Comparison of ENCODE assay signal across 8 cellular contexts in the genomic region with DNA sequence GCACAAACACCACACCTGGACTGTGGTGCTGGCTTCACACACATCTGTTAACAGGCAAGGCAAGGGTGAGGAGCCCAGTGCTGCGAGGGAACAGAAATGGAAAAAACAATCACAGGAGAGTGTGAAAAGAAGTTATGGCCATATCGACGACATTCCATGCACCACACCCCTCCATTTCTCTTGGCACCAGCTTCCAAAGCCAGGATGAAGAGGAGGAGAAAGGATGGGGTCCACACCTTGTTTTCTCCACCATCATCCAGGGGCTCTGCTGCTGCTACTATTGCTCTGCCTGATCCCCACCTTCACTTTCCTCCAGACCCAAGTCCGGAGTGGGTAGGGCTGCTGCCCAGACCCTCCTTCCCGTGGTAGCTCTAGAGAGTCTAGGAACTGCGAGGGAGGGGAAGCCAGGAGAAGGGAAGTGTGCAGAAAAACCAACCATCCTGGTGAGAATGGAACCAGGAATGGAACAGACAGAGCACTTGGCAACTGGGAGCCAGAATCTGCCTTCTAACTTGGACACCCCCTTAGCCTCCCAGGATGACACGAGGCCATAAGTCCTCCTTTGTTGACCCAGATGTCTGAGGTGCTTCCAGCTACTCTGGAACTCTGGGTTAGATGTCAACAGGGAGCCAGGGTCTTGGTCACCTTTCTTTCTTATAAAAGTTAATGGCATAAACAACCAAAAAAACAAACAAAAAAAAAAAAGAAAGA. TPM values are rescaled to one million over a fixed set of nuclear protein-coding genes. Genes with fewer than 3 reads are reported as not detected.
DNase-seq lines count a peak whose midpoint lies in the region; ATAC-seq and TF ChIP-seq lines count a peak whose summit lies in the region.
"Had no signal": no experiment of that assay in that cellular context is flagged by ENCODE, and none has a peak within 500 bp of the region (broad histone marks: within the 10 kb centered on the region; RNA-seq: fewer than 3 reads in every experiment).

No MANE protein-coding gene starts in this region.

- TF ChIP-seq CTCF in HEK293 (tag by site-specific recombination; IDR thresholded peaks at IDR 0.05) (no peak), transverse colon (IDR thresholded peaks at IDR 0.05) (no peak)

- H3K4me3 ChIP-seq in HEK293 (ENCODE audit: low read depth, low read length) (no peak overlapping the region), transverse colon (no peak overlapping the region)
- peak overlapping the region; percentile 95 for H3K4me3 ChIP-seq in naive thymus-derived CD4-positive, alpha-beta T cell (ENCODE audit: low read length)

- peak overlapping the region; percentile 98 for H3K27ac Mint-ChIP-seq in activated CD8-positive, alpha-beta T cell treated with anti-CD3 and anti-CD28 coated beads, Interleukin-2, amount 10 ng/mL, durations not matched to agents 7 days and 5 days
- peak overlapping the region; percentile 64 to 98 (median 87) for H3K27ac Mint-ChIP-seq in naive thymus-derived CD4-positive, alpha-beta T cell

- H3K4me1 ChIP-seq in HEK293 (ENCODE audit: control insufficient read depth, insufficient read depth, low read length) = peaks cover 3% of the 10 kb centered on the region
- H3K4me1 ChIP-seq in naive thymus-derived CD4-positive, alpha-beta T cell (ENCODE audit: control insufficient read depth in 2 of 2, insufficient read depth in 2 of 2, low read length in 2 of 2) = peaks cover 9 to 12% of the 10 kb centered on the region in 2 donors
- peaks cover 8 to 38% (median 28%) of the 10 kb centered on the region in 4 donors for H3K4me1 ChIP-seq in transverse colon

- H3K27me3 ChIP-seq in naive thymus-derived CD4-positive, alpha-beta T cell (ENCODE audit: control insufficient read depth in 2 of 2, insufficient read depth in 2 of 2, low read length in 2 of 2) = no peaks in the 10 kb centered on the region
- peaks cover 14% of the 10 kb centered on the region for H3K27me3 ChIP-seq in transverse colon
- H3K27me3 ChIP-seq: upper lobe of left lung had no signal

- no peaks in the 10 kb centered on the region for H3K36me3 Mint-ChIP-seq in activated CD8-positive, alpha-beta T cell treated with anti-CD3 and anti-CD28 coated beads, Interleukin-2, amount 10 ng/mL, durations not matched to agents 7 days and 5 days (ENCODE audit: low read depth)
- H3K36me3 Mint-ChIP-seq in naive thymus-derived CD4-positive, alpha-beta T cell = no peaks in the 10 kb centered on the region

- DNase-seq in activated CD8-positive, alpha-beta T cell treated with anti-CD3 and anti-CD28 coated beads, Interleukin-2, amount 10 ng/mL, durations not matched to agents 7 days and 5 days = no peak
- no peak for DNase-seq in naive thymus-derived CD4-positive, alpha-beta T cell
- DNase-seq in NCI-H526 (lab: John Stamatoyannopoulos, UW) = no peak
- DNase-seq in transverse colon = no peak

- TF ChIP-seq EP300 in transverse colon (IDR thresholded peaks at IDR 0.05; ENCODE audit: low read depth) = no peak

- H3K27ac ChIP-seq in HEK293 (ENCODE audit: extremely low read depth, low read depth, low read length) = no peak overlapping the region
- peak overlapping the region; percentile 83 for H3K27ac ChIP-seq in naive thymus-derived CD4-positive, alpha-beta T cell (ENCODE audit: low read depth, low read length)
- peak overlapping the region in 2 of 4 donors; percentile 92 to 95 for H3K27ac ChIP-seq in transverse colon
- H3K27ac ChIP-seq: KMS-11 had no signal

- H3K4me3 Mint-ChIP-seq in activated CD8-positive, alpha-beta T cell treated with anti-CD3 and anti-CD28 coated beads, Interleukin-2, amount 10 ng/mL, durations not matched to agents 7 days and 5 days = peak overlapping the region; percentile 86
- H3K4me3 Mint-ChIP-seq in naive thymus-derived CD4-positive, alpha-beta T cell = peak overlapping the region; percentile 76 to 94 (median 90)

- no peaks in the 10 kb centered on the region for H3K9me3 ChIP-seq in HEK293 (ENCODE audit: control insufficient read depth, insufficient read depth, low read depth, low read length)
- H3K9me3 ChIP-seq in naive thymus-derived CD4-positive, alpha-beta T cell (ENCODE audit: control insufficient read depth in 2 of 3, low read length in 3 of 3) = no peaks in the 10 kb centered on the region
- H3K9me3 ChIP-seq in transverse colon = no peaks in the 10 kb centered on the region
- H3K9me3 ChIP-seq: upper lobe of left lung had no signal

- peaks cover 10% of the 10 kb centered on the region for H3K27me3 Mint-ChIP-seq in activated CD8-positive, alpha-beta T cell treated with anti-CD3 and anti-CD28 coated beads, Interleukin-2, amount 10 ng/mL, durations not matched to agents 7 days and 5 days (ENCODE audit: low read depth)
- H3K27me3 Mint-ChIP-seq in naive thymus-derived CD4-positive, alpha-beta T cell = peaks cover 0 to 14% (median 6%) of the 10 kb centered on the region in 5 donors

- ATAC-seq in activated CD8-positive, alpha-beta T cell treated with anti-CD3 and anti-CD28 coated beads, Interleukin-2, amount 10 ng/mL, durations not matched to agents 7 days and 5 days = no peak
- no peak for ATAC-seq in naive thymus-derived CD4-positive, alpha-beta T cell
- no peak for ATAC-seq in GM18861 (IDR thresholded peaks at IDR 0.05; ENCODE audit: unreplicated experiment)

- POLR2A ChIA-PET in HEK293 (lab: Yijun Ruan, JAX) = interaction anchor here (0.6 to 2.9 kb wide), 5 partner anchors 10 to 1332 kb away, joined by 3 to 26 read pairs (median 4); a partner anchor contains a TSS
- POLR2A ChIA-PET in activated CD8-positive, alpha-beta T cell treated with anti-CD3 and anti-CD28 coated beads, Interleukin-2, amount 10 ng/mL, durations not matched to agents 7 days and 5 days (lab: Charles Lee) = interaction anchor here (1.0 to 2.8 kb wide), 4 partner anchors 7 to 180 kb away, joined by 3 to 22 read pairs (median 6); a partner anchor contains a TSS
- POLR2A ChIA-PET in naive thymus-derived CD4-positive, alpha-beta T cell (lab: Charles Lee) = interaction anchor here (0.9 to 5.2 kb wide), 8 partner anchors 8 to 239 kb away, joined by 3 to 59 read pairs (median 18); a partner anchor contains a TSS

- peaks cover 21% of the 10 kb centered on the region for H3K4me1 Mint-ChIP-seq in activated CD8-positive, alpha-beta T cell treated with anti-CD3 and anti-CD28 coated beads, Interleukin-2, amount 10 ng/mL, durations not matched to agents 7 days and 5 days (ENCODE audit: low read depth)
- peaks cover 12 to 34% (median 19%) of the 10 kb centered on the region in 7 donors for H3K4me1 Mint-ChIP-seq in naive thymus-derived CD4-positive, alpha-beta T cell

- in situ Hi-C loops in transverse colon (cut with MboI; ENCODE audit: low pct_ligation_motif_present in 1 of 4, low pct_unique_long_range_greater_than_20kb in 1 of 4, low sequenced_read_pairs in 3 of 4) = no loop called here

- CTCF ChIA-PET in HEK293 (lab: Yijun Ruan, JAX) = interaction anchor here (1.1 to 2.3 kb wide), 4 partner anchors 11 to 64 kb away, joined by 3 to 6 read pairs (median 4); no protein-coding TSS in a partner anchor
- CTCF ChIA-PET in activated CD8-positive, alpha-beta T cell treated with anti-CD3 and anti-CD28 coated beads, Interleukin-2, amount 10 ng/mL, durations not matched to agents 7 days and 5 days (lab: Charles Lee) = interaction anchor here (2.9 to 4.4 kb wide), 3 partner anchors 14 to 50 kb away, joined by 9 to 26 read pairs (median 13); a partner anchor contains a TSS
- CTCF ChIA-PET in naive thymus-derived CD4-positive, alpha-beta T cell (lab: Charles Lee) = interaction anchor here (1.2 to 1.3 kb wide), 2 partner anchors 14 to 25 kb away, joined by 3 to 4 read pairs; no protein-coding TSS in a partner anchor

- no peak for TF ChIP-seq POLR2A in transverse colon (IDR thresholded peaks at IDR 0.05)

- intact Hi-C loops in naive thymus-derived CD4-positive, alpha-beta T cell (cut with micrococcal nuclease) = loop anchor here in 1 of 2 donors (5.0 kb wide), 2 partner anchors 51 to 116 kb away; a partner anchor contains a TSS
- intact Hi-C loops in transverse colon (cut with DNase I; ENCODE audit: low total_unique reads) = no loop called here

- WGBS in transverse colon (ENCODE audit: low coverage in 1 of 2), 2 donors = 75 to 81% methylated on average over 6 to 7 of the region's 7 CpGs

- H3K9me3 Mint-ChIP-seq in activated CD8-positive, alpha-beta T cell treated with anti-CD3 and anti-CD28 coated beads, Interleukin-2, amount 10 ng/mL, durations not matched to agents 7 days and 5 days (ENCODE audit: insufficient read depth) = no peaks in the 10 kb centered on the region
- H3K9me3 Mint-ChIP-seq in naive thymus-derived CD4-positive, alpha-beta T cell = no peaks in the 10 kb centered on the region

- H3K36me3 ChIP-seq in HEK293 (ENCODE audit: control insufficient read depth in 2 of 2, insufficient read depth in 1 of 2, low read length in 2 of 2) (peaks cover 10 to 39% of the 10 kb centered on the region in 2 experiments; a peak in 2 of 3 replicates), transverse colon (no peaks in the 10 kb centered on the region)
- H3K36me3 ChIP-seq in naive thymus-derived CD4-positive, alpha-beta T cell (ENCODE audit: control insufficient read depth in 2 of 3, insufficient read depth in 3 of 3, low read length in 3 of 3) = no peaks in the 10 kb centered on the region

RNA-seq across cellular contexts. Expression of a gene that starts 1.2 kb away (rescaled TPM):
- 1 to 10 TPM; 5.3 to 6.1 TPM for total RNA-seq in activated CD8-positive, alpha-beta T cell treated with anti-CD3 and anti-CD28 coated beads, Interleukin-2, amount 10 ng/mL, durations not matched to agents 7 days and 5 days
- 10 to 100 TPM in 2 of 5 experiments, 1 to 10 TPM in 3; 5.2 to 14.4 (median 7.3) TPM for total RNA-seq in naive thymus-derived CD4-positive, alpha-beta T cell
- 1 to 10 TPM in 1 of 2 donors, under 1 TPM in 1; 0.44 to 1.4 TPM for polyA plus RNA-seq in naive thymus-derived CD4-positive, alpha-beta T cell
- 1 to 10 TPM in 2 of 4 donors, under 1 TPM in 1, not detected in 1; 0.96 to 2.9 (median 1.4) TPM for total RNA-seq in transverse colon

RNA-seq across cellular contexts. Expression of a gene that starts 4.8 kb away (rescaled TPM):
- 10 to 100 TPM in 1 of 2 experiments, 1 to 10 TPM in 1; 10.0 to 12.7 TPM for total RNA-seq in activated CD8-positive, alpha-beta T cell treated with anti-CD3 and anti-CD28 coated beads, Interleukin-2, amount 10 ng/mL, durations not matched to agents 7 days and 5 days
- total RNA-seq in naive thymus-derived CD4-positive, alpha-beta T cell = 10 to 100 TPM; 11.0 to 50.2 (median 16.4) TPM
- 10 to 100 TPM; 12.2 to 19.2 TPM for polyA plus RNA-seq in naive thymus-derived CD4-positive, alpha-beta T cell
- total RNA-seq in transverse colon = 10 to 100 TPM; 41.1 to 60.5 (median 50.0) TPM

RNA-seq across cellular contexts. Expression of a gene that starts 6.9 kb away (rescaled TPM):
- total RNA-seq in activated CD8-positive, alpha-beta T cell treated with anti-CD3 and anti-CD28 coated beads, Interleukin-2, amount 10 ng/mL, durations not matched to agents 7 days and 5 days = 1,000 to 10,000 TPM; 1,988 to 2,040 TPM
- 1,000 to 10,000 TPM; 1,887 to 3,452 (median 3,095) TPM for total RNA-seq in naive thymus-derived CD4-positive, alpha-beta T cell
- 1,000 to 10,000 TPM; 5,029 to 6,337 TPM for polyA plus RNA-seq in naive thymus-derived CD4-positive, alpha-beta T cell
- total RNA-seq in transverse colon = 100 to 1,000 TPM; 238 to 385 (median 342) TPM

RNA-seq across cellular contexts. Expression of a gene that starts 13.2 kb away (rescaled TPM):
- 1 to 10 TPM; 2.8 to 3.0 TPM for total RNA-seq in activated CD8-positive, alpha-beta T cell treated with anti-CD3 and anti-CD28 coated beads, Interleukin-2, amount 10 ng/mL, durations not matched to agents 7 days and 5 days
- total RNA-seq in naive thymus-derived CD4-positive, alpha-beta T cell = 1 to 10 TPM in 1 of 5 experiments, under 1 TPM in 2, not detected in 2; 0.69 to 3.0 (median 0.79) TPM
- polyA plus RNA-seq in naive thymus-derived CD4-positive, alpha-beta T cell = not detected
- total RNA-seq in transverse colon = 10 to 100 TPM in 1 of 4 donors, 1 to 10 TPM in 1, not detected in 2; 5.6 to 11.5 TPM

RNA-seq across cellular contexts. Expression of a gene that starts 15.7 kb away (rescaled TPM):
- total RNA-seq in activated CD8-positive, alpha-beta T cell treated with anti-CD3 and anti-CD28 coated beads, Interleukin-2, amount 10 ng/mL, durations not matched to agents 7 days and 5 days = 1 to 10 TPM; 4.8 to 5.0 TPM
- 10 to 100 TPM in 3 of 5 experiments, 1 to 10 TPM in 2; 7.5 to 12.8 (median 11.3) TPM for total RNA-seq in naive thymus-derived CD4-positive, alpha-beta T cell
- polyA plus RNA-seq in naive thymus-derived CD4-positive, alpha-beta T cell = 1 to 10 TPM; 3.3 to 4.5 TPM
- total RNA-seq in transverse colon = 10 to 100 TPM in 1 of 4 donors, 1 to 10 TPM in 3; 5.7 to 52.3 (median 8.3) TPM

Comparison
In these comparisons a context has a peak if more than half of its experiments do, and no peak if none do; other contexts are left out.
1. RNA of a gene that starts 6.9 kb away (total RNA-seq): 1,887 to 3,452 TPM in naive thymus-derived CD4-positive, alpha-beta T cell and 1,988 to 2,040 TPM in activated CD8-positive, alpha-beta T cell treated with anti-CD3 and anti-CD28 coated beads, Interleukin-2, amount 10 ng/mL, durations not matched to agents 7 days and 5 days; 238 to 385 TPM in transverse colon; every median in the first group is over 4 times any median in the second.